In genomic region chr6:110529355-110529754, GRCh38 we compare ENCODE assay signal across 10 cellular contexts. TPM values are rescaled to one million over a fixed set of nuclear protein-coding genes. Genes with fewer than 3 reads are reported as not detected.
DNase-seq lines count a peak whose midpoint lies in the region; ATAC-seq and TF ChIP-seq lines count a peak whose summit lies in the region.
"Had no signal": no experiment of that assay in that cellular context is flagged by ENCODE, and none has a peak within 500 bp of the region (broad histone marks: within the 10 kb centered on the region; RNA-seq: fewer than 3 reads in every experiment).

No MANE protein-coding gene starts in this region.

- no peak for TF ChIP-seq CTCF in Panc1 (IDR thresholded peaks at IDR 0.05)

- CTCF ChIA-PET in Panc1 (lab: Charles Lee), result interaction anchor here (0.6 kb wide), 1 partner anchor 1193 kb away, joined by 3 read pairs; no protein-coding TSS in a partner anchor

- no TSS peak for BruUV-seq in Panc1 (replicated peaks; lab: Mats Ljungman, UMichigan)

- H3K36me3 ChIP-seq in Panc1 (ENCODE audit: control insufficient read depth, insufficient read depth, low read length), result no peaks in the 10 kb centered on the region
- H3K36me3 ChIP-seq in skeletal muscle satellite cell (ENCODE audit: insufficient read depth, low read length), result no peaks in the 10 kb centered on the region

- POLR2A ChIA-PET in Panc1 (lab: Charles Lee), result interaction anchor here (0.6 kb wide), 1 partner anchor 427 kb away, joined by 4 read pairs; no protein-coding TSS in a partner anchor

- H3K27ac ChIP-seq in Panc1 (ENCODE audit: low read length), result peak overlapping the region; percentile 58
- no peak overlapping the region for H3K27ac ChIP-seq in substantia nigra (ENCODE audit: low read depth, low read length, poor library complexity, severe bottlenecking)

- H3K9ac ChIP-seq in skeletal muscle satellite cell (ENCODE audit: low read depth, low read length), result peak overlapping the region; percentile 84

- intact Hi-C loops in Panc1 (cut with micrococcal nuclease; ENCODE audit: unreplicated experiment), result loop anchor here (2.0 to 10.0 kb wide), 3 partner anchors 153 to 675 kb away; no protein-coding TSS in a partner anchor

- no peaks in the 10 kb centered on the region for H3K9me3 ChIP-seq in Panc1 (ENCODE audit: control insufficient read depth, insufficient read depth, low read depth, low read length)
- H3K9me3 ChIP-seq in skeletal muscle satellite cell (replicated peaks; ENCODE audit: low read length), result no peaks in the 10 kb centered on the region

- peak; percentile 19 for DNase-seq in NCI-H2107 treated with DMSO at 0.1 percent for 48 hours (lab: John Stamatoyannopoulos, UW; ENCODE audit: unreplicated experiment)
- no peak for DNase-seq in NCI-H2107 (lab: John Stamatoyannopoulos, UW)
- DNase-seq in Panc1 (ENCODE audit: low read depth, low spot score), result no peak
- no peak for DNase-seq in ecto neural progenitor cell (ENCODE audit: low spot score)
- no peak for DNase-seq in substantia nigra (lab: John Stamatoyannopoulos, UW)
- DNase-seq in HK-2 (ENCODE audit: unreplicated experiment), result no peak
- DNase-seq: NCI-H446 treated with DMSO at 0.1 percent for 48 hours had no signal

- in situ Hi-C loops in Panc1 (cut with HindIII; ENCODE audit: low pct_unique_long_range_greater_than_20kb, low sequenced_read_pairs), result no loop called here

- peak overlapping the region; percentile 75 for H3K4me2 ChIP-seq in skeletal muscle satellite cell (ENCODE audit: low read length)

- H3K27me3 ChIP-seq in Panc1 (ENCODE audit: control insufficient read depth, insufficient read depth, low read length) (no peaks in the 10 kb centered on the region), skeletal muscle satellite cell (ENCODE audit: control insufficient read depth, insufficient read depth, low read length) (no peaks in the 10 kb centered on the region)

- ATAC-seq in Panc1 (no peak), esophagus mucosa (peak; percentile 40)
- ATAC-seq: GM12878 had no signal

- H3K4me1 ChIP-seq in Panc1 (ENCODE audit: control insufficient read depth, insufficient read depth, low read length) (peaks cover 17% of the 10 kb centered on the region), skeletal muscle satellite cell (ENCODE audit: control insufficient read depth, insufficient read depth, low read length) (peaks cover 47% of the 10 kb centered on the region)

- H3K4me3 ChIP-seq in Panc1 (ENCODE audit: low read depth in 2 of 2, low read length in 2 of 2), result no peak overlapping the region
- H3K4me3 ChIP-seq in skeletal muscle satellite cell (ENCODE audit: low read length), result peak overlapping the region; percentile 57
- H3K4me3 ChIP-seq: GM12878 had no signal

RNA-seq across cellular contexts. Expression of gene SLC22A16, which starts 52.9 kb away (rescaled TPM):
- not detected for total RNA-seq in Panc1 (2021; ENCODE audit: unreplicated experiment)
- not detected for polyA plus RNA-seq in Panc1 (2012; ENCODE audit: insufficient read length)
- total RNA-seq in esophagus mucosa, result not detected
- not detected in 2 replicates for total RNA-seq in skeletal muscle satellite cell (2012; rRNA removed)
- total RNA-seq: GM12878 had no signal
- polyA plus RNA-seq: GM12878 had no signal
